3 cellular contexts compared by ENCODE assay signal in the genomic region with DNA sequence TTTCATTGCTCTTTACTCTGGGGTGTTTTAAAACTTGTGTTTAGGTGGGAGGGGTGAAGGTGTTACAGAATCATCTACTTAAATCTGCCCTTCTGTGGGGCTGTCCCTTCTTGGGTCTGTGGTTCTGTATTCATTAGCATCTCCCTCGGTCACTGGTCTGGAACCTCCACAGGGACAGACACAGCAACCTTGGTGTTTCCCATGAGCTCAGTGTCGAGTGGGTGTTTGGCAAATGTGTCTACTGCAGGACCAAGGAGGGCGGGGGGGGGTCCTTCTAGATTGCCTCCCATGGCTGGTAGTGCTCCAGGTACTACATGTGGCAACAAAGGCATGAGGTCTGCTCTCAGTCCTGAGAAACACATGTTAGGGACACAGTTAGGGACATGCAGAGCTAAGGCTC.
"Had no signal": no experiment of that assay in that cellular context is flagged by ENCODE, and none has a peak within 500 bp of the region (broad histone marks: within the 10 kb centered on the region; RNA-seq: fewer than 3 reads in every experiment).

No MANE protein-coding gene starts in this region.

- ATAC-seq: GM12878 had no signal

- DNase-seq: GDM1, GF-D8 had no signal

- H3K4me3 ChIP-seq: GM12878 had no signal
